Comparison of ENCODE assay signal across 20 cellular contexts in the genomic region with DNA sequence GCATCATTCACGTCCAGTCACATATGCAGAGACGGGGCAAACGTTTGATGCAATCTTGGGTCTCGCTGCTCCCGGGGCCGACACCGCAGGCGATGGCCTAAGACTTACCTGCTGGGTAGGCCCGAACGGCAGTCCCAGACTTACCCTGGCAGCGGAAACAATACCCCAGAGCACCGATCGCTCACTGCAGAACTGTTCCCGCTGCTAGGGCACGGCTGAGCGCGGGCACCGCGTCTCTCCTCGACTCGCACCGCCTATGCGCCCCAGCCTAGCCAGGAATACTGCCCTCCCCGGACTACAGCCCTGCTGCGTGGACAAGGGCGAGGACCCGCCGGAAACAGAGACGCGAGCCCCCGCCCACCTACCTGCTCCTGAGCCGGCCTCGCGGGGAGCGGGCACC.
DNase-seq lines count a peak whose midpoint lies in the region; ATAC-seq and TF ChIP-seq lines count a peak whose summit lies in the region.
"Had no signal": no experiment of that assay in that cellular context is flagged by ENCODE, and none has a peak within 500 bp of the region (broad histone marks: within the 10 kb centered on the region; RNA-seq: fewer than 3 reads in every experiment).

No MANE protein-coding gene starts in this region.

- no peak overlapping the region for H4K5ac ChIP-seq in mesendoderm (ENCODE audit: low read length)

- no peak overlapping the region for H3K18ac ChIP-seq in mesendoderm (ENCODE audit: low read length)

- intact Hi-C loops in vagina (cut with DNase I), result no loop called here

- no peak for TF ChIP-seq POLR2A in vagina (IDR thresholded peaks at IDR 0.05)

- H3K79me1 ChIP-seq in mesendoderm (ENCODE audit: low read length), result no peaks in the 10 kb centered on the region

- H2BK15ac ChIP-seq in mesendoderm (replicated peaks; ENCODE audit: low read depth), result no peak overlapping the region

- no peaks in the 10 kb centered on the region for H3K36me3 Mint-ChIP-seq in endodermal cell (ENCODE audit: low read depth)

- peaks cover 20% of the 10 kb centered on the region for H3K4me1 Mint-ChIP-seq in endodermal cell

- H3K27me3 ChIP-seq in HUES6 (ENCODE audit: control insufficient read depth, insufficient read depth, low read length), result peaks cover 50% of the 10 kb centered on the region
- H3K27me3 ChIP-seq in endodermal cell (ENCODE audit: control insufficient read depth, insufficient read depth, low read length, poor library complexity, severe bottlenecking), result peaks cover 14% of the 10 kb centered on the region
- peaks cover 6% of the 10 kb centered on the region for H3K27me3 ChIP-seq in mesendoderm (ENCODE audit: insufficient read depth, low read length, poor library complexity)
- no peaks in the 10 kb centered on the region for H3K27me3 ChIP-seq in vagina
- H3K27me3 ChIP-seq: ascending aorta had no signal

- H3K9ac ChIP-seq in HUES6 (ENCODE audit: low read length) (no peak overlapping the region), endodermal cell (ENCODE audit: extremely low read depth, low read length, poor library complexity, severe bottlenecking) (no peak overlapping the region), mesendoderm (ENCODE audit: low read length) (no peak overlapping the region)

- ATAC-seq in GM18502 (IDR thresholded peaks at IDR 0.05; ENCODE audit: poor library complexity, unreplicated experiment), result no peak
- ATAC-seq: esophagus mucosa had no signal

- TF ChIP-seq CTCF in endodermal cell (conservative IDR thresholded peaks at IDR 0.05) (no peak), vagina (IDR thresholded peaks at IDR 0.05) (no peak)

- H3K4me3 Mint-ChIP-seq in endodermal cell, result peak overlapping the region; percentile 67
- H3K4me3 Mint-ChIP-seq: activated CD4-positive, alpha-beta T cell treated with anti-CD3 and anti-CD28 coated beads, Interleukin-2, amount 10 ng/mL, durations not matched to agents 24 days and 14 days; dendritic cell treated with granulocyte-macrophage colony-stimulating factor and Interleukin-4, amounts not matched to agents 40 ng/mL and 50 ng/mL, for 4 days had no signal

- no peak overlapping the region for H3K4me2 ChIP-seq in mesendoderm (ENCODE audit: low read length)

- H3K4me1 ChIP-seq in HUES6 (ENCODE audit: control insufficient read depth, insufficient read depth, low read length) (peaks cover 63% of the 10 kb centered on the region), endodermal cell (ENCODE audit: control insufficient read depth, insufficient read depth, low read length) (no peaks in the 10 kb centered on the region), mesendoderm (ENCODE audit: control insufficient read depth, low read depth, low read length) (no peaks in the 10 kb centered on the region), vagina (no peaks in the 10 kb centered on the region)
- H3K4me1 ChIP-seq: ascending aorta had no signal

- H3K27me3 Mint-ChIP-seq in endodermal cell (ENCODE audit: insufficient read depth), result peaks cover 57% of the 10 kb centered on the region

- H3K36me3 ChIP-seq in HUES6 (ENCODE audit: control insufficient read depth, insufficient read depth, low read length), result no peaks in the 10 kb centered on the region
- no peaks in the 10 kb centered on the region for H3K36me3 ChIP-seq in endodermal cell (ENCODE audit: control insufficient read depth, insufficient read depth, low read length)
- H3K36me3 ChIP-seq in mesendoderm (ENCODE audit: control insufficient read depth, insufficient read depth, low read length), result no peaks in the 10 kb centered on the region
- no peaks in the 10 kb centered on the region for H3K36me3 ChIP-seq in vagina
- H3K36me3 ChIP-seq: ascending aorta had no signal

- H2AK5ac ChIP-seq in mesendoderm (ENCODE audit: low read length), result no peak overlapping the region

- peak; percentile 50 for DNase-seq in endodermal cell
- no peak for DNase-seq in mesendoderm
- no peak for DNase-seq in vagina (ENCODE audit: extremely low spot score in 2 of 2)
- DNase-seq in ecto neural progenitor cell (ENCODE audit: low spot score), result no peak
- no peak for DNase-seq in activated CD4-positive, CD25-positive, alpha-beta regulatory T cell (lab: John Stamatoyannopoulos, UW)
- DNase-seq: activated CD4-positive, alpha-beta T cell treated with anti-CD3 and anti-CD28 coated beads, Interleukin-2, amount 10 ng/mL, durations not matched to agents 24 days and 14 days; activated naive CD4-positive, alpha-beta T cell; Karpas-422; NCI-H1092 treated with DMSO at 0.1 percent for 48 hours; NCI-H2107; NCI-H524 treated with DMSO at 0.1 percent for 48 hours; occipital lobe; OCI-M1; stimulated activated CD4-positive, alpha-beta T cell treated with anti-CD3 and anti-CD28 coated beads, Interleukin-4, amount 100 ng/mL, for 1 hour had no signal

- H3K9me3 Mint-ChIP-seq in endodermal cell, result peaks cover 60% of the 10 kb centered on the region
- H3K9me3 Mint-ChIP-seq: activated CD4-positive, alpha-beta T cell treated with anti-CD3 and anti-CD28 coated beads, Interleukin-2, amount 10 ng/mL, durations not matched to agents 24 days and 14 days; dendritic cell treated with granulocyte-macrophage colony-stimulating factor and Interleukin-4, amounts not matched to agents 40 ng/mL and 50 ng/mL, for 4 days had no signal

- no peak overlapping the region for H2BK5ac ChIP-seq in mesendoderm (ENCODE audit: low read length)

- H3K79me2 ChIP-seq in mesendoderm (ENCODE audit: control insufficient read depth, insufficient read depth, low read length), result no peaks in the 10 kb centered on the region

- no peak overlapping the region for H2BK120ac ChIP-seq in mesendoderm (ENCODE audit: low read depth, low read length)

- H3K23ac ChIP-seq in mesendoderm (ENCODE audit: low read length), result no peak overlapping the region

- H3K27ac Mint-ChIP-seq in endodermal cell, result no peak overlapping the region
- H3K27ac Mint-ChIP-seq: activated CD4-positive, alpha-beta T cell treated with anti-CD3 and anti-CD28 coated beads, Interleukin-2, amount 10 ng/mL, durations not matched to agents 24 days and 14 days; dendritic cell treated with granulocyte-macrophage colony-stimulating factor and Interleukin-4, amounts not matched to agents 40 ng/mL and 50 ng/mL, for 4 days had no signal

- H3K4ac ChIP-seq in mesendoderm (ENCODE audit: low read depth, low read length), result no peak overlapping the region

- H4K8ac ChIP-seq in mesendoderm (ENCODE audit: low read depth, low read length), result no peak overlapping the region

- peak overlapping the region; percentile 64; the same call in 1 of the 2 replicates for H3K4me3 ChIP-seq in HUES6 (ENCODE audit: low read depth, low read length)
- H3K4me3 ChIP-seq in endodermal cell (ENCODE audit: low read length), result no peak overlapping the region
- no peak overlapping the region for H3K4me3 ChIP-seq in mesendoderm (ENCODE audit: low read length)
- no peak overlapping the region for H3K4me3 ChIP-seq in vagina
- H3K4me3 ChIP-seq: ascending aorta had no signal

- H3K9me3 ChIP-seq in HUES6 (ENCODE audit: control insufficient read depth, insufficient read depth, low read depth, low read length), result no peaks in the 10 kb centered on the region
- no peaks in the 10 kb centered on the region for H3K9me3 ChIP-seq in endodermal cell (ENCODE audit: control insufficient read depth, low read length)
- no peaks in the 10 kb centered on the region for H3K9me3 ChIP-seq in vagina
- H3K9me3 ChIP-seq: ascending aorta had no signal

- peak overlapping the region; percentile 34 for H3K56ac ChIP-seq in mesendoderm (ENCODE audit: low read length)

- H3K27ac ChIP-seq in HUES6 (ENCODE audit: low read depth, low read length) (no peak overlapping the region), endodermal cell (ENCODE audit: low read depth, low read length) (no peak overlapping the region), mesendoderm (ENCODE audit: low read depth, low read length) (no peak overlapping the region), vagina (peak overlapping the region; percentile 6)
- H3K27ac ChIP-seq: ascending aorta, C4-2B had no signal

- 93 to 96% methylated on average over 9 to 35 of the region's 35 CpGs for WGBS in endodermal cell (ENCODE audit: insufficient coverage in 1 of 2, insufficient read length in 1 of 2), 2 experiments
- WGBS in mesendoderm (ENCODE audit: extremely low coverage, insufficient coverage, low lambda C conversion rate), result no CpG with 5 or more reads among the region's 35 CpGs
